In genomic region chr12:78096909-78097597, GRCh38 we compare ENCODE assay signal across 12 cellular contexts.
DNase-seq lines count a peak whose midpoint lies in the region; ATAC-seq and TF ChIP-seq lines count a peak whose summit lies in the region.
"Had no signal": no experiment of that assay in that cellular context is flagged by ENCODE, and none has a peak within 500 bp of the region (broad histone marks: within the 10 kb centered on the region; RNA-seq: fewer than 3 reads in every experiment).

No MANE protein-coding gene starts in this region.

- peak overlapping the region; percentile 60 for H4K8ac ChIP-seq in mesenchymal stem cell (ENCODE audit: low read length)

- peaks cover 8% of the 10 kb centered on the region for H3K79me1 ChIP-seq in mesenchymal stem cell (replicated peaks; ENCODE audit: low read length, poor library complexity, severe bottlenecking)

- no peak overlapping the region for H2BK120ac ChIP-seq in mesenchymal stem cell (ENCODE audit: low read depth, low read length)

- POLR2A ChIA-PET in BJ (lab: Charles Lee), result no interaction called here

- H3K4me1 ChIP-seq in mesenchymal stem cell (ENCODE audit: control insufficient read depth, insufficient read depth, low read depth, low read length), result no peaks in the 10 kb centered on the region

- peaks cover 24% of the 10 kb centered on the region for H3K4me1 Mint-ChIP-seq in brain
- H3K4me1 Mint-ChIP-seq: IgD-negative memory B cell had no signal

- H3K4me3 Mint-ChIP-seq in brain, result peak overlapping the region in 3 of 5 experiments; percentile 15 to 52 (median 51)
- H3K4me3 Mint-ChIP-seq: activated CD4-positive, alpha-beta memory T cell treated with anti-CD3 and anti-CD28 coated beads for 36 hours; IgD-negative memory B cell had no signal

- DNase-seq in BJ (ENCODE audit: low read depth), result peak; percentile 37
- peak; percentile 8 for DNase-seq in MG63
- peak; percentile 47 for DNase-seq in mesenchymal stem cell
- no peak for DNase-seq in AG08396 (ENCODE audit: low spot score)
- DNase-seq: activated CD4-positive, alpha-beta memory T cell treated with anti-CD3 and anti-CD28 coated beads for 36 hours; central memory CD4-positive, alpha-beta T cell had no signal

- no peak overlapping the region for H3K4me2 ChIP-seq in mesenchymal stem cell (ENCODE audit: low read length, poor library complexity, severe bottlenecking)

- H2BK12ac ChIP-seq in mesenchymal stem cell (ENCODE audit: low read length in 2 of 2), result peak overlapping the region in 1 of 2 experiments; percentile 52

- H3K27ac Mint-ChIP-seq in brain, result peak overlapping the region in 4 of 5 experiments; percentile 45 to 89 (median 83)
- H3K27ac Mint-ChIP-seq: activated CD4-positive, alpha-beta memory T cell treated with anti-CD3 and anti-CD28 coated beads for 36 hours; IgD-negative memory B cell had no signal

- H3K9me3 ChIP-seq in MG63 (no peaks in the 10 kb centered on the region), mesenchymal stem cell (ENCODE audit: control insufficient read depth, low read length) (no peaks in the 10 kb centered on the region)

- no peaks in the 10 kb centered on the region for H3K27me3 Mint-ChIP-seq in brain
- H3K27me3 Mint-ChIP-seq: activated CD4-positive, alpha-beta memory T cell treated with anti-CD3 and anti-CD28 coated beads for 36 hours; IgD-negative memory B cell had no signal

- H3K4me3 ChIP-seq in BJ (ENCODE audit: low read depth, low read length), result no peak overlapping the region
- H3K4me3 ChIP-seq in MG63, result no peak overlapping the region
- H3K4me3 ChIP-seq in mesenchymal stem cell (ENCODE audit: insufficient read depth in 1 of 2, low read depth in 1 of 2, low read length in 2 of 2), result no peak overlapping the region

- H3K4ac ChIP-seq in mesenchymal stem cell (ENCODE audit: low read depth in 1 of 2, low read length in 2 of 2), result no peak overlapping the region

- H3K18ac ChIP-seq in mesenchymal stem cell (ENCODE audit: low read depth in 1 of 2, low read length in 2 of 2), result peak overlapping the region in 1 of 2 experiments; percentile 5

- no peak overlapping the region for H2BK5ac ChIP-seq in mesenchymal stem cell (ENCODE audit: low read depth, low read length, poor library complexity, severe bottlenecking)

- H3K9me3 Mint-ChIP-seq in brain, result peaks cover 0 to 7% (median 2%) of the 10 kb centered on the region in 5 experiments

- ATAC-seq in GM18868 (IDR thresholded peaks at IDR 0.05; ENCODE audit: unreplicated experiment), result no peak
- ATAC-seq in GM21381 (IDR thresholded peaks at IDR 0.05; ENCODE audit: unreplicated experiment), result no peak
- no peak for ATAC-seq in HG03469 (IDR thresholded peaks at IDR 0.05; ENCODE audit: unreplicated experiment)
- ATAC-seq: Panc1 had no signal

- H3K23ac ChIP-seq in mesenchymal stem cell (ENCODE audit: low read length in 2 of 2), result no peak overlapping the region

- H3K27ac ChIP-seq in mesenchymal stem cell (ENCODE audit: low read length, poor library complexity, severe bottlenecking), result no peak overlapping the region

- no peaks in the 10 kb centered on the region for H3K27me3 ChIP-seq in BJ (ENCODE audit: control insufficient read depth, insufficient read depth, low read length)
- no peaks in the 10 kb centered on the region for H3K27me3 ChIP-seq in MG63
- H3K27me3 ChIP-seq in mesenchymal stem cell (ENCODE audit: control insufficient read depth in 1 of 2, insufficient read depth in 1 of 2, low read length in 2 of 2), result no peaks in the 10 kb centered on the region

- WGBS in mesenchymal stem cell, result 70% methylated on average over 1 of the region's 2 CpGs

- H3K36me3 ChIP-seq in BJ (ENCODE audit: control insufficient read depth, insufficient read depth, low read length) (no peaks in the 10 kb centered on the region), MG63 (no peaks in the 10 kb centered on the region), mesenchymal stem cell (ENCODE audit: control insufficient read depth in 1 of 2, insufficient read depth in 2 of 2, low read depth in 1 of 2, low read length in 2 of 2) (peaks cover 0 to 7% of the 10 kb centered on the region in 2 experiments)

- peak overlapping the region; percentile 28 for H3K9ac ChIP-seq in mesenchymal stem cell (ENCODE audit: low read length)

- H3K36me3 Mint-ChIP-seq in brain, result peaks cover 10% of the 10 kb centered on the region
- H3K36me3 Mint-ChIP-seq: activated CD4-positive, alpha-beta memory T cell treated with anti-CD3 and anti-CD28 coated beads for 36 hours; IgD-negative memory B cell had no signal

- TF ChIP-seq CTCF in BJ (IDR thresholded peaks at IDR 0.05; ENCODE audit: insufficient read depth, low read depth, low read length) (peak; percentile 25; the same call in 1 of the 2 replicates), brain (conservative IDR thresholded peaks at IDR 0.05) (no peak)

- H2AFZ ChIP-seq in mesenchymal stem cell (ENCODE audit: low read depth, low read length), result no peak overlapping the region

- no peak overlapping the region for H4K91ac ChIP-seq in mesenchymal stem cell (ENCODE audit: low read length)

- H2BK15ac ChIP-seq in mesenchymal stem cell (ENCODE audit: low read depth, poor library complexity, severe bottlenecking), result no peak overlapping the region

- no peak overlapping the region for H3K14ac ChIP-seq in mesenchymal stem cell (ENCODE audit: low read length in 2 of 2)

- CTCF ChIA-PET in BJ (lab: Yijun Ruan, JAX), result interaction anchor here (1.3 kb wide), 1 partner anchor 18 kb away, joined by 3 read pairs; no protein-coding TSS in a partner anchor

- H2AK5ac ChIP-seq in mesenchymal stem cell (ENCODE audit: low read length, severe bottlenecking), result no peak overlapping the region
